In genomic region chr16:77899416-77899815, GRCh38 we compare ENCODE assay signal across 1 cellular context.
TF ChIP-seq lines count a peak whose summit lies in the region.

No MANE protein-coding gene starts in this region.

TF ChIP-seq in WTC11, 78 proteins besides CTCF, POLR2A, EP300 and RAD21 (continued from another document):
- TF ChIP-seq AFF4 (CRISPR knock-in tag; IDR thresholded peaks at IDR 0.05; ENCODE audit: borderline replicate concordance) (no peak), ZMAT4 (CRISPR knock-in tag; IDR thresholded peaks at IDR 0.05) (no peak), ELF4 (CRISPR knock-in tag; IDR thresholded peaks at IDR 0.05; ENCODE audit: low read depth) (no peak), ZNF423 (CRISPR knock-in tag; IDR thresholded peaks at IDR 0.05) (no peak), HMGXB4 (CRISPR knock-in tag; IDR thresholded peaks at IDR 0.05) (no peak), ZNF317 (CRISPR knock-in tag; IDR thresholded peaks at IDR 0.05; ENCODE audit: borderline replicate concordance, low read depth) (no peak), JUN (CRISPR knock-in tag; IDR thresholded peaks at IDR 0.05) (no peak), RORB (CRISPR knock-in tag; IDR thresholded peaks at IDR 0.05) (no peak), USF1 (CRISPR knock-in tag; IDR thresholded peaks at IDR 0.05) (no peak)
TF ChIP-seq in WTC11: peak in this region for 0.
